In the genomic region with DNA sequence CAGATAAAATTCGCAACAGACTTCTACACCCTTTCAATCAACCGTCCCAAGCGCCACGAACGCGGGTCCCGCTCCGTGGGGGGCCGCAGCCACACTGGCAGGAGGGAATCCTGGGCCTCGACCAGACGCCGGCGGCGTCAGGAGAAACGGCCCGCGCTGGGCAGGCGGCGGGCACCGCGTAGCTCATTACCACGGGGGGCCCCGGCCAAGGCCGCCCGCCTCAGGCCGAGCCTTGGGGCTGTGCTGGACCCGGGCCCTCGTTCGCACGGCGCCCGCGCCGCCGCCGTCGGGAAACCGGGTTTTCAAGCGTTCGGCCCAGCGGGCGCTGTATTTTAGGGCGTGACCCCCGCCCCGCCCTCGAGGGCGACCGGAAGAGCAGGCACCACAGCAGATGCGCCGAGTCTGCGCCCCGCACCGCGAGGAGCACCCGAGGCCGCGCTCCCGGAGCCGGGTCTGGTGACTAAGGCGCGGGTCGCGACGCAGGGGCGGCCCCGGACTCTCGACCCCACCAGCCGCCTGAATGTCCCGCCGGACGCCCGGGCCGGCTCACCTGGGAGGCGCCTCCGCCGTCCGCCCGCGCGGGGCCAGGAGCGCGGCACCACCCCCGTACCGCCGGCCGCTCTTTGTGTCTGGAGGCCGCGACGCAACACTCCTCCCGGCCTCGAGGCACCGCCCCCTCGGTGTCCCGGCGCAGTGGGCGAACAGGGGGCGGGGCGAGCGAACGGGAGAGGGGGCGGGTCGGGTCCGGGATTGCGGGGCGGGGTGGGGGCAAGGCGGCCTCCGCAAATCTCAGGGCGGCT, we compare ENCODE assay signal across 8 cellular contexts. TPM values are rescaled to one million over a fixed set of nuclear protein-coding genes. Genes with fewer than 3 reads are reported as not detected.
A peak's percentile ranks its signal among the peaks of the same experiment; 100 is the strongest.
DNase-seq lines count a peak whose midpoint lies in the region; ATAC-seq and TF ChIP-seq lines count a peak whose summit lies in the region.

TSS of gene NINL (minus strand) at position 627 of the 800 bp plus-strand sequence. CDS start 58,944 bp downstream, outside the sequence.

- peak within 1 kb of the TSS; percentile 45 for H3K4me3 ChIP-seq in epithelial cell of esophagus (ENCODE audit: low read length)
- H3K4me3 ChIP-seq in mononuclear cell (ENCODE audit: low read length) = peak within 1 kb of the TSS; percentile 35

- peaks cover 4% of the 10 kb centered on the region for H3K36me3 Mint-ChIP-seq in activated CD8-positive, alpha-beta memory T cell treated with anti-CD3 and anti-CD28 coated beads, Interleukin-2, amount 10 ng/mL, durations not matched to agents 7 days and 5 days

- H3K27me3 Mint-ChIP-seq in activated CD8-positive, alpha-beta memory T cell treated with anti-CD3 and anti-CD28 coated beads, Interleukin-2, amount 10 ng/mL, durations not matched to agents 7 days and 5 days = peaks cover 32% of the 10 kb centered on the region

- peaks cover 10% of the 10 kb centered on the region for H3K4me1 ChIP-seq in mononuclear cell (ENCODE audit: insufficient read depth, low read length)

- TF ChIP-seq CTCF in C4-2B (conservative IDR thresholded peaks at IDR 0.05) (no peak), epithelial cell of esophagus (IDR thresholded peaks at IDR 0.05; ENCODE audit: insufficient read depth, low read depth, low read length, missing control alignments) (no peak)

- H3K9me3 Mint-ChIP-seq in activated CD8-positive, alpha-beta memory T cell treated with anti-CD3 and anti-CD28 coated beads, Interleukin-2, amount 10 ng/mL, durations not matched to agents 7 days and 5 days (ENCODE audit: low read depth) = no peaks in the 10 kb centered on the region

- no peak within 1 kb of the TSS for H3K27ac Mint-ChIP-seq in activated CD8-positive, alpha-beta memory T cell treated with anti-CD3 and anti-CD28 coated beads, Interleukin-2, amount 10 ng/mL, durations not matched to agents 7 days and 5 days

- no peaks in the 10 kb centered on the region for H3K9me3 ChIP-seq in mononuclear cell (ENCODE audit: low read depth, low read length)

- DNase-seq in NCI-H2171 (lab: John Stamatoyannopoulos, UW) = peak; percentile 75
- DNase-seq in activated CD8-positive, alpha-beta memory T cell treated with anti-CD3 and anti-CD28 coated beads, Interleukin-2, amount 10 ng/mL, durations not matched to agents 7 days and 5 days = peak; percentile 55
- peak; percentile 62 for DNase-seq in epithelial cell of esophagus (ENCODE audit: low read depth)
- DNase-seq in stimulated activated CD8-positive, alpha-beta memory T cell treated with anti-CD3 and anti-CD28 coated beads, Interleukin-4, amount 100 ng/mL, for 48 hours = peak; percentile 65

- H3K4me1 Mint-ChIP-seq in activated CD8-positive, alpha-beta memory T cell treated with anti-CD3 and anti-CD28 coated beads, Interleukin-2, amount 10 ng/mL, durations not matched to agents 7 days and 5 days = peaks cover 9% of the 10 kb centered on the region

- ATAC-seq in GM21576 (IDR thresholded peaks at IDR 0.05; ENCODE audit: unreplicated experiment) (peak; percentile 55), HG02870 (IDR thresholded peaks at IDR 0.05; ENCODE audit: unreplicated experiment) (no peak)
- ATAC-seq in activated CD8-positive, alpha-beta memory T cell treated with anti-CD3 and anti-CD28 coated beads, Interleukin-2, amount 10 ng/mL, durations not matched to agents 7 days and 5 days = peak; percentile 89

- CTCF ChIA-PET in activated CD8-positive, alpha-beta memory T cell treated with anti-CD3 and anti-CD28 coated beads, Interleukin-2, amount 10 ng/mL, durations not matched to agents 7 days and 5 days (lab: Charles Lee) = no interaction called here

- H3K4me3 Mint-ChIP-seq in activated CD8-positive, alpha-beta memory T cell treated with anti-CD3 and anti-CD28 coated beads, Interleukin-2, amount 10 ng/mL, durations not matched to agents 7 days and 5 days = peak within 1 kb of the TSS; percentile 66

- H3K27me3 ChIP-seq in mononuclear cell (ENCODE audit: insufficient read depth, low read length) = peaks cover 17% of the 10 kb centered on the region

- peak within 1 kb of the TSS; percentile 51 for H3K27ac ChIP-seq in C4-2B

RNA-seq across cellular contexts. Expression of gene NINL, which starts in this region (rescaled TPM):
- total RNA-seq in activated CD8-positive, alpha-beta memory T cell treated with anti-CD3 and anti-CD28 coated beads, Interleukin-2, amount 10 ng/mL, durations not matched to agents 7 days and 5 days = 1 to 10 TPM; 2.1 to 2.3 TPM
- total RNA-seq in mononuclear cell = 0.73 TPM
